Comparison of ENCODE assay signal across 13 cellular contexts in the genomic region with DNA sequence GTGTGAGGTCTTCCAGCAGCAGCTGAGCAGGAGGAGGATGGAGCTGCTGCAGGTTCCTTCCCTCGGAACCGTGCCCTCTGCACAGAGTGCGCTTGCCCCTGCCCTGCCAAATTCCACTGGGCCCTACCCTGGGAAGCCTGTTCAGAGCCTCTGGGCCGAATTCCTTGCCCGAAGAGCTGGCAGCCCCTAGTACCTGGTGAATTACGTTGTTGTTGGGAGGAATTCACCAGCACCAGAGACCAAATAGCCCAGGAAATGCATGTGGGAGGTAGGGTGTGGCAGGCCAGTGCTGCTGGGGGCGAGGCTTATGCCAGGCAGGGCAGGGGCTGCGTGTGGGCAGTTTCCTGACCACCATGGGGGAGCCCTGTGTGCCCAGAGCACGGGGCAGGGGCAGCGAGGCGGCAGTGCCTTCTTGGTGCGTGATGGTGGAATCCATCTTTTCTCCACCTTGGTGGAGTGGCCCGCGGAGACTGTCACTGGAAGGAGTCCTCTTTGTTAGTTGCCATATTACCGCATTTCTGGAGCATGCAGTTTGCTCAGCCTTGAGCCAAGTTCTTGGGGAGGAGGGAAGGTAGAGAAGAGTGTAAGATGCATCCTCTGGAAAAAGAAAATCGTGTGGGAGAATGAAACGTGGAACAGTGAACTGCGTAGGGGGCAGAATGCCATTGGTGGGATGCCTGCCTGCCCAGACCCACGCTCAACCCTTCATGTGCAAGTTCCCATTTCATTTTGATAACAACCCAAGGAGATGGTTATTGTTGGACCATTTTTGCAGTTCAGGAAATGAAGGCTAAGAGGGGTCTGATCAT. TPM values are rescaled to one million over a fixed set of nuclear protein-coding genes. Genes with fewer than 3 reads are reported as not detected.
DNase-seq lines count a peak whose midpoint lies in the region; ATAC-seq, FAIRE-seq and TF ChIP-seq lines count a peak whose summit lies in the region.
"Had no signal": no experiment of that assay in that cellular context is flagged by ENCODE, and none has a peak within 500 bp of the region (broad histone marks: within the 10 kb centered on the region; RNA-seq: fewer than 3 reads in every experiment).

No MANE protein-coding gene starts in this region.

- H3K27me3 ChIP-seq in H7 (ENCODE audit: control insufficient read depth, insufficient read depth, low read length) (peaks cover 2% of the 10 kb centered on the region; the same call in 1 of the 2 replicates), astrocyte (ENCODE audit: insufficient read depth, low read length) (no peaks in the 10 kb centered on the region), keratinocyte (ENCODE audit: control insufficient read depth, extremely low read depth, insufficient read depth, low read length) (no peaks in the 10 kb centered on the region), subcutaneous abdominal adipose tissue (ENCODE audit: control insufficient read depth in 5 of 5, insufficient read depth in 4 of 5, low read length in 5 of 5) (peaks cover 6 to 17% (median 12%) of the 10 kb centered on the region in 5 donors), body of pancreas (peaks cover 0 to 9% of the 10 kb centered on the region in 2 donors)

- no peak for TF ChIP-seq CTCF in astrocyte (IDR thresholded peaks at IDR 0.05; ENCODE audit: insufficient read depth, low read depth, low read length)
- TF ChIP-seq CTCF in keratinocyte (optimal IDR thresholded peaks at IDR 0.05 in 1 of 3, IDR thresholded peaks at IDR 0.05 in 1 of 3, conservative IDR thresholded peaks at IDR 0.05 in 1 of 3; ENCODE audit: extremely low read depth in 1 of 3, insufficient read depth in 2 of 3, low read length in 3 of 3), result no peak
- TF ChIP-seq CTCF in natural killer cell (IDR thresholded peaks at IDR 0.05), result no peak
- TF ChIP-seq CTCF in body of pancreas (IDR thresholded peaks at IDR 0.05), result no peak

- H3K4me1 Mint-ChIP-seq in astrocyte (ENCODE audit: low read depth, unreplicated experiment), result peaks cover 53% of the 10 kb centered on the region
- peaks cover 5 to 7% of the 10 kb centered on the region in 2 donors for H3K4me1 Mint-ChIP-seq in natural killer cell

- intact Hi-C loops in natural killer cell (cut with micrococcal nuclease), result no loop called here
- intact Hi-C loops in body of pancreas (cut with DNase I), result no loop called here

- H3K27me3 Mint-ChIP-seq in astrocyte (ENCODE audit: low read depth, unreplicated experiment), result no peaks in the 10 kb centered on the region
- peaks cover 23 to 29% of the 10 kb centered on the region in 2 donors for H3K27me3 Mint-ChIP-seq in natural killer cell (ENCODE audit: low read depth in 2 of 2)

- dilution Hi-C loops in keratinocyte (cut with MboI; ENCODE audit: extremely low pct_ligation_motif_present, low sequenced_read_pairs), result no loop called here

- H3K9me3 Mint-ChIP-seq in astrocyte (ENCODE audit: unreplicated experiment) (no peaks in the 10 kb centered on the region), natural killer cell (no peaks in the 10 kb centered on the region)

- H3K79me2 ChIP-seq in astrocyte (ENCODE audit: insufficient read depth, low read length) (peaks cover 79% of the 10 kb centered on the region), keratinocyte (ENCODE audit: control insufficient read depth, insufficient read depth, low read length) (peaks cover 57% of the 10 kb centered on the region)

- no peak overlapping the region for H2AFZ ChIP-seq in astrocyte (ENCODE audit: low read depth, low read length)
- H2AFZ ChIP-seq in keratinocyte (ENCODE audit: control insufficient read depth, low read length), result no peak overlapping the region

- H3K9me3 ChIP-seq in astrocyte (ENCODE audit: insufficient read depth, low read depth, low read length), result no peaks in the 10 kb centered on the region
- H3K9me3 ChIP-seq in keratinocyte (ENCODE audit: control insufficient read depth, low read depth, low read length), result no peaks in the 10 kb centered on the region
- no peaks in the 10 kb centered on the region for H3K9me3 ChIP-seq in subcutaneous abdominal adipose tissue (ENCODE audit: control insufficient read depth in 5 of 5, low read length in 5 of 5)
- no peaks in the 10 kb centered on the region for H3K9me3 ChIP-seq in body of pancreas
- H3K9me3 ChIP-seq: colonic mucosa had no signal

- WGBS in body of pancreas, 2 donors, result 64 to 70% methylated on average over 14 to 18 of the region's 19 CpGs

- H3K4me3 ChIP-seq in H7 (ENCODE audit: insufficient read depth, low read depth, low read length), result no peak overlapping the region; the same call in 1 of the 2 replicates
- H3K4me3 ChIP-seq in astrocyte (ENCODE audit: insufficient read depth, low read depth, low read length), result peak overlapping the region; percentile 88
- H3K4me3 ChIP-seq in keratinocyte (ENCODE audit: control insufficient read depth in 2 of 3, extremely low read depth in 1 of 3, insufficient read depth in 2 of 3, low read depth in 1 of 3, low read length in 3 of 3), result peak overlapping the region; percentile 65 to 92 (median 79)
- H3K4me3 ChIP-seq in subcutaneous abdominal adipose tissue (ENCODE audit: low read depth in 1 of 5, low read length in 5 of 5), result peak overlapping the region; percentile 40 to 69 (median 55)
- H3K4me3 ChIP-seq in body of pancreas, result no peak overlapping the region
- H3K4me3 ChIP-seq: colonic mucosa had no signal

- no peak for TF ChIP-seq POLR2A in body of pancreas (IDR thresholded peaks at IDR 0.05)

- peaks cover 52% of the 10 kb centered on the region for H3K4me1 ChIP-seq in astrocyte (ENCODE audit: insufficient read depth, low read length)
- H3K4me1 ChIP-seq in keratinocyte (ENCODE audit: control insufficient read depth, extremely low read depth, insufficient read depth, low read length), result peaks cover 22% of the 10 kb centered on the region
- H3K4me1 ChIP-seq in subcutaneous abdominal adipose tissue (ENCODE audit: control insufficient read depth in 5 of 5, insufficient read depth in 5 of 5, low read length in 5 of 5), result peaks cover 6 to 60% (median 50%) of the 10 kb centered on the region in 5 donors
- peaks cover 21% of the 10 kb centered on the region for H3K4me1 ChIP-seq in body of pancreas
- H3K4me1 ChIP-seq: colonic mucosa had no signal

- H3K36me3 ChIP-seq in H7 (replicated peaks; ENCODE audit: control insufficient read depth, insufficient read depth, low read length), result no peaks in the 10 kb centered on the region
- no peaks in the 10 kb centered on the region for H3K36me3 ChIP-seq in astrocyte (ENCODE audit: insufficient read depth, low read length)
- peaks cover 0 to 3% of the 10 kb centered on the region in 2 experiments for H3K36me3 ChIP-seq in keratinocyte (ENCODE audit: control insufficient read depth in 2 of 2, extremely low read depth in 1 of 2, insufficient read depth in 2 of 2, low read length in 2 of 2)
- H3K36me3 ChIP-seq in subcutaneous abdominal adipose tissue (ENCODE audit: control insufficient read depth in 5 of 5, insufficient read depth in 5 of 5, low read length in 5 of 5), result no peaks in the 10 kb centered on the region
- H3K36me3 ChIP-seq in body of pancreas (replicated peaks in 1 of 2; ENCODE audit: insufficient read depth in 1 of 2, low read depth in 2 of 2), result no peaks in the 10 kb centered on the region
- H3K36me3 ChIP-seq: colonic mucosa had no signal

- H3K9ac ChIP-seq in astrocyte (ENCODE audit: low read length) (peak overlapping the region; percentile 97), keratinocyte (ENCODE audit: control insufficient read depth, extremely low read depth, insufficient read depth, low read length) (no peak overlapping the region), subcutaneous abdominal adipose tissue (ENCODE audit: low read length in 5 of 5) (peak overlapping the region in 1 of 5 donors; percentile 48)

- H3K27ac Mint-ChIP-seq in astrocyte (ENCODE audit: unreplicated experiment) (peak overlapping the region; percentile 99), natural killer cell (no peak overlapping the region)
- H3K27ac Mint-ChIP-seq: activated CD8-positive, alpha-beta memory T cell treated with anti-CD3 and anti-CD28 coated beads, Interleukin-2, amount 10 ng/mL, durations not matched to agents 7 days and 5 days had no signal

- ATAC-seq in natural killer cell (no peak), body of pancreas (no peak), HG02588 (IDR thresholded peaks at IDR 0.05; ENCODE audit: unreplicated experiment) (no peak)
- ATAC-seq: activated CD8-positive, alpha-beta memory T cell treated with anti-CD3 and anti-CD28 coated beads, Interleukin-2, amount 10 ng/mL, durations not matched to agents 7 days and 5 days had no signal

- no peak for FAIRE-seq in astrocyte (lab: Jason Lieb, UNC)
- FAIRE-seq in keratinocyte (lab: Jason Lieb, UNC), result peak; percentile 32

- H3K27ac ChIP-seq in astrocyte (ENCODE audit: low read depth, low read length) (peak overlapping the region; percentile 95), keratinocyte (ENCODE audit: control insufficient read depth, insufficient read depth, low read length) (no peak overlapping the region), subcutaneous abdominal adipose tissue (ENCODE audit: low read depth, low read length) (peak overlapping the region; percentile 69), body of pancreas (no peak overlapping the region)

- H3K4me2 ChIP-seq in astrocyte (ENCODE audit: low read length), result peak overlapping the region; percentile 99
- peak overlapping the region; percentile 92 for H3K4me2 ChIP-seq in keratinocyte (ENCODE audit: control insufficient read depth, extremely low read depth, insufficient read depth, low read depth, low read length)

- H3K9me1 ChIP-seq in keratinocyte (ENCODE audit: control insufficient read depth, extremely low read depth, insufficient read depth, low read length), result peaks cover 3% of the 10 kb centered on the region

- peaks cover 63% of the 10 kb centered on the region for H4K20me1 ChIP-seq in astrocyte (ENCODE audit: insufficient read depth, low read length)
- no peaks in the 10 kb centered on the region for H4K20me1 ChIP-seq in keratinocyte (ENCODE audit: control insufficient read depth, extremely low read depth, insufficient read depth, low read length)

- H3K4me3 Mint-ChIP-seq in astrocyte (ENCODE audit: unreplicated experiment), result peak overlapping the region; percentile 99
- no peak overlapping the region for H3K4me3 Mint-ChIP-seq in natural killer cell
- H3K4me3 Mint-ChIP-seq: activated CD8-positive, alpha-beta memory T cell treated with anti-CD3 and anti-CD28 coated beads, Interleukin-2, amount 10 ng/mL, durations not matched to agents 7 days and 5 days had no signal

- peaks cover 28% of the 10 kb centered on the region for H3K36me3 Mint-ChIP-seq in astrocyte (ENCODE audit: low read depth, unreplicated experiment)
- no peaks in the 10 kb centered on the region for H3K36me3 Mint-ChIP-seq in natural killer cell
- H3K36me3 Mint-ChIP-seq: activated CD8-positive, alpha-beta memory T cell treated with anti-CD3 and anti-CD28 coated beads, Interleukin-2, amount 10 ng/mL, durations not matched to agents 7 days and 5 days had no signal

- DNase-seq in H7 (peak; percentile 60), astrocyte (ENCODE audit: low read depth) (no peak), keratinocyte (ENCODE audit: low read depth, low spot score) (no peak), natural killer cell (no peak), HK-2 (ENCODE audit: unreplicated experiment) (no peak), body of pancreas (no peak)
- DNase-seq: activated CD8-positive, alpha-beta memory T cell treated with anti-CD3 and anti-CD28 coated beads, Interleukin-2, amount 10 ng/mL, durations not matched to agents 7 days and 5 days; colonic mucosa; KBM-7; NCI-H446 treated with DMSO at 0.1 percent for 48 hours; SW 1271 had no signal

RNA-seq across cellular contexts. Expression of a gene that starts 2.3 kb away (rescaled TPM):
- 57.8 and 80.5 TPM in 2 replicates for total RNA-seq in H7 (2014; rRNA removed; shearing (Covaris generic))
- total RNA-seq in astrocyte (361 and 588 TPM in 2 replicates), natural killer cell (under 1 TPM; 0.23 to 0.54 (median 0.50) TPM), body of pancreas (10 to 100 TPM in 1 of 2 donors, 1 to 10 TPM in 1; 7.0 to 22.1 TPM)
- 14.0 to 36.6 TPM (median 30.5 TPM) in 3 replicates for polyA plus RNA-seq in keratinocyte
- 26.9 TPM for polyA plus RNA-seq in keratinocyte (2011; ENCODE audit: low read depth)
- 5.4 and 16.0 TPM in 2 replicates for polyA plus RNA-seq in keratinocyte (2011; cell fraction: cytosol; rRNA removed)
- 63.2 and 93.3 TPM in 2 replicates for polyA plus RNA-seq in keratinocyte (2011; cell fraction: nucleus; rRNA removed)
- 24.8 and 56.6 TPM in 2 replicates for polyA plus RNA-seq in keratinocyte (2012; ENCODE audit: low replicate concordance)
- 38.7 to 103 TPM (median 66.0 TPM) in 3 replicates for polyA minus RNA-seq in keratinocyte
- 59.9 TPM for polyA minus RNA-seq in keratinocyte (2011; cell fraction: cytosol; rRNA and poly(A)+ RNA removed)
- 154 and 171 TPM in 2 replicates for polyA minus RNA-seq in keratinocyte (2011; cell fraction: nucleus; rRNA and poly(A)+ RNA removed)

Comparison
In these comparisons a context has a peak if more than half of its experiments do, and no peak if none do; other contexts are left out.
1. H3K4me3 ChIP-seq: peak in astrocyte (single experiment), keratinocyte (3 of 3) and subcutaneous abdominal adipose tissue (5 of 5); none in H7 (single experiment) and body of pancreas (0 of 2).
2. H3K27ac ChIP-seq: peak in astrocyte (single experiment) and subcutaneous abdominal adipose tissue (single experiment); none in keratinocyte (single experiment) and body of pancreas (0 of 4).
3. RNA of a gene that starts 2.3 kb away (total RNA-seq): 361 to 588 TPM in astrocyte, 57.8 to 80.5 TPM in H7 and 7.0 to 22.1 TPM in body of pancreas; 0.23 to 0.54 TPM in natural killer cell; every median in the first group is over 4 times any median in the second.